In genomic region chr2:17558053-17558452, GRCh38 we compare ENCODE assay signal across 15 cellular contexts. TPM values are rescaled to one million over a fixed set of nuclear protein-coding genes. Genes with fewer than 3 reads are reported as not detected.
A peak's percentile ranks its signal among the peaks of the same experiment; 100 is the strongest.
DNase-seq lines count a peak whose midpoint lies in the region; ATAC-seq and TF ChIP-seq lines count a peak whose summit lies in the region.
"Had no signal": no experiment of that assay in that cellular context is flagged by ENCODE, and none has a peak within 500 bp of the region (broad histone marks: within the 10 kb centered on the region; RNA-seq: fewer than 3 reads in every experiment).

No MANE protein-coding gene starts in this region.

- peaks cover 64 to 66% of the 10 kb centered on the region in 2 experiments for H3K4me1 Mint-ChIP-seq in H9
- H3K4me1 Mint-ChIP-seq in WTC11, result peaks cover 91% of the 10 kb centered on the region
- peaks cover 7% of the 10 kb centered on the region for H3K4me1 Mint-ChIP-seq in neural progenitor cell
- H3K4me1 Mint-ChIP-seq: CD4-positive, CD25-positive, alpha-beta regulatory T cell had no signal

- H3K27me3 Mint-ChIP-seq in H9 (ENCODE audit: low read depth) (no peaks in the 10 kb centered on the region), WTC11 (ENCODE audit: low read depth) (no peaks in the 10 kb centered on the region), neural progenitor cell (ENCODE audit: insufficient read depth, low read depth) (peaks cover 4% of the 10 kb centered on the region)

- no peak overlapping the region for H3K23ac ChIP-seq in H9 (ENCODE audit: insufficient read length, low read depth, low read length)

- H3K9me3 Mint-ChIP-seq in H9 (no peaks in the 10 kb centered on the region), WTC11 (peaks cover 6% of the 10 kb centered on the region; the same call in 1 of the 2 replicates), neural progenitor cell (peaks cover 2% of the 10 kb centered on the region)
- H3K9me3 Mint-ChIP-seq: CD4-positive, CD25-positive, alpha-beta regulatory T cell had no signal

- H3K23me2 ChIP-seq in H9 (ENCODE audit: insufficient read length, low read depth, low read length, poor library complexity, severe bottlenecking), result no peaks in the 10 kb centered on the region

- no peak overlapping the region for H3K56ac ChIP-seq in H9 (ENCODE audit: insufficient read length, low read depth, low read length)

- H3K18ac ChIP-seq in H9 (ENCODE audit: insufficient read length, low read depth, low read length), result no peak overlapping the region

- CTCF ChIA-PET in WTC11 (lab: Charles Lee), result interaction anchor here (1.0 to 1.5 kb wide), 2 partner anchors 14 to 18 kb away, joined by 3 to 4 read pairs; partner anchors contain the start of gene VSNL1

- H4K91ac ChIP-seq in H9 (ENCODE audit: insufficient read length, low read depth, low read length), result no peak overlapping the region

- peaks cover 35% of the 10 kb centered on the region for H3F3A ChIP-seq in neural progenitor cell (ENCODE audit: low read depth)

- no peaks in the 10 kb centered on the region for H3K27me3 ChIP-seq in H9 (ENCODE audit: insufficient read depth, low read length)
- no peaks in the 10 kb centered on the region for H3K27me3 ChIP-seq in neural progenitor cell
- H3K27me3 ChIP-seq in right cardiac atrium (ENCODE audit: control insufficient read depth, insufficient read depth), result no peaks in the 10 kb centered on the region

- no peak overlapping the region for H4K5ac ChIP-seq in H9 (ENCODE audit: insufficient read length, low read depth, low read length)

- no peak overlapping the region for H2BK20ac ChIP-seq in H9 (ENCODE audit: low read depth, low read length, poor library complexity, severe bottlenecking)

- H4K8ac ChIP-seq in H9 (replicated peaks; ENCODE audit: insufficient read length, low read depth, low read length), result no peak overlapping the region

- peaks cover 19% of the 10 kb centered on the region for H3K4me1 ChIP-seq in H9 (ENCODE audit: insufficient read depth, low read length)
- peaks cover 85% of the 10 kb centered on the region for H3K4me1 ChIP-seq in neural progenitor cell
- H3K4me1 ChIP-seq in right cardiac atrium (ENCODE audit: control insufficient read depth, insufficient read depth, low read length), result no peaks in the 10 kb centered on the region

- ATAC-seq in WTC11 (no peak), right cardiac atrium (no peak), HG03457 (IDR thresholded peaks at IDR 0.05; ENCODE audit: unreplicated experiment) (no peak)
- ATAC-seq: GM12878 had no signal

- H3K4me2 ChIP-seq in H9 (ENCODE audit: insufficient read depth, insufficient read length, low read length), result peak overlapping the region; percentile 10
- peak overlapping the region; percentile 80 for H3K4me2 ChIP-seq in neural progenitor cell

- H3K4me3 ChIP-seq in fibroblast of the aortic adventitia (ENCODE audit: low read depth, low read length) (no peak overlapping the region), neural progenitor cell (peak overlapping the region; percentile 36), right cardiac atrium (ENCODE audit: low read length) (no peak overlapping the region)
- H3K4me3 ChIP-seq: GM12878, HAP-1 had no signal

- TF ChIP-seq CTCF in H9 (conservative IDR thresholded peaks at IDR 0.05) (no peak), WTC11 (IDR thresholded peaks at IDR 0.05) (no peak), fibroblast of the aortic adventitia (IDR thresholded peaks at IDR 0.05; ENCODE audit: insufficient read depth, low read length) (no peak), neural progenitor cell (IDR thresholded peaks at IDR 0.05) (no peak)

- no peak overlapping the region for H3K9ac ChIP-seq in H9 (ENCODE audit: extremely low read depth, insufficient read length, low read length)
- no peak overlapping the region for H3K9ac ChIP-seq in neural progenitor cell

- H3K36me3 ChIP-seq in neural progenitor cell, result no peaks in the 10 kb centered on the region
- H3K36me3 ChIP-seq: HAP-1 had no signal

- H3K79me2 ChIP-seq in H9 (ENCODE audit: insufficient read depth, low read length) (peaks cover 24% of the 10 kb centered on the region; the same call in 1 of the 2 replicates), neural progenitor cell (ENCODE audit: low read depth) (peaks cover 95% of the 10 kb centered on the region)

- H2AK5ac ChIP-seq in H9 (ENCODE audit: insufficient read length, low read length), result no peak overlapping the region

- H3K27ac Mint-ChIP-seq in H9 (peak overlapping the region; percentile 9 to 95 (median 94)), WTC11 (peak overlapping the region; percentile 94), neural progenitor cell (no peak overlapping the region)
- H3K27ac Mint-ChIP-seq: CD4-positive, CD25-positive, alpha-beta regulatory T cell had no signal

- no peak overlapping the region for H2BK120ac ChIP-seq in H9 (ENCODE audit: low read depth, low read length, poor library complexity, severe bottlenecking)

- H3K9me3 ChIP-seq in H9 (ENCODE audit: control insufficient read depth, low read depth, low read length) (no peaks in the 10 kb centered on the region), neural progenitor cell (ENCODE audit: low read depth) (no peaks in the 10 kb centered on the region), right cardiac atrium (ENCODE audit: control insufficient read depth, low read length) (no peaks in the 10 kb centered on the region)
- H3K9me3 ChIP-seq: HAP-1 had no signal

- H3K4ac ChIP-seq in H9 (ENCODE audit: low read depth, low read length), result no peak overlapping the region

- no peak overlapping the region for H2BK15ac ChIP-seq in H9 (ENCODE audit: low read depth, low read length)

- 0 out of 7 replicates have a peak, but pooled peaks cover 0 to 3% (median 0%) of the 10 kb centered on the region in 3 experiments for H3K36me3 Mint-ChIP-seq in H9 (ENCODE audit: insufficient read depth in 1 of 3, low read depth in 3 of 3)
- peaks cover 6% of the 10 kb centered on the region; the same call in 1 of the 2 replicates for H3K36me3 Mint-ChIP-seq in WTC11
- H3K36me3 Mint-ChIP-seq in neural progenitor cell, result no peaks in the 10 kb centered on the region
- H3K36me3 Mint-ChIP-seq: CD4-positive, CD25-positive, alpha-beta regulatory T cell had no signal

- no peak overlapping the region for H2BK5ac ChIP-seq in H9 (ENCODE audit: insufficient read length, low read length)

- H3K14ac ChIP-seq in H9 (ENCODE audit: insufficient read depth, low read length), result no peak overlapping the region

- no peaks in the 10 kb centered on the region for H3K79me1 ChIP-seq in H9 (ENCODE audit: insufficient read depth, low read depth, low read length, poor library complexity, severe bottlenecking)

- intact Hi-C loops in right cardiac atrium (cut with DNase I), result no loop called here
- intact Hi-C loops in posterior cingulate gyrus (cut with DNase I), result no loop called here

- DNase-seq in H9, result no peak
- DNase-seq in WTC11 (ENCODE audit: low spot score), result no peak
- peak; percentile 44 for DNase-seq in fibroblast of the aortic adventitia (ENCODE audit: low read depth)
- no peak for DNase-seq in neural progenitor cell (ENCODE audit: low spot score)
- DNase-seq in right cardiac atrium, result no peak
- DNase-seq in posterior cingulate gyrus, result no peak
- DNase-seq: AML-193; CD4-positive, CD25-positive, alpha-beta regulatory T cell; NCI-H146; RPMI8226 had no signal

- H3K27ac ChIP-seq in H9 (ENCODE audit: insufficient read length, low read depth, low read length), result peak overlapping the region; percentile 41
- peak overlapping the region; percentile 92 for H3K27ac ChIP-seq in neural progenitor cell
- no peak overlapping the region for H3K27ac ChIP-seq in right cardiac atrium (ENCODE audit: low read length)

- POLR2A ChIA-PET in WTC11 (lab: Charles Lee), result no interaction called here

- H3T11ph ChIP-seq in H9 (ENCODE audit: low read length), result no peak overlapping the region

- no peak overlapping the region for H2AFZ ChIP-seq in H9 (ENCODE audit: low read length)
- H2AFZ ChIP-seq in neural progenitor cell (replicated peaks), result no peak overlapping the region

- no peaks in the 10 kb centered on the region for H4K20me1 ChIP-seq in H9 (ENCODE audit: control insufficient read depth, insufficient read depth, insufficient read length)
- H4K20me1 ChIP-seq in neural progenitor cell (ENCODE audit: low read depth), result no peaks in the 10 kb centered on the region

- peak overlapping the region; percentile 0 to 52; a peak in 4 of 5 replicates for H3K4me3 Mint-ChIP-seq in H9
- peak overlapping the region; percentile 16 for H3K4me3 Mint-ChIP-seq in WTC11
- H3K4me3 Mint-ChIP-seq in neural progenitor cell, result no peak overlapping the region
- H3K4me3 Mint-ChIP-seq: CD4-positive, CD25-positive, alpha-beta regulatory T cell had no signal

- H2BK12ac ChIP-seq in H9 (ENCODE audit: insufficient read length, low read depth, low read length), result no peak overlapping the region

TF ChIP-seq in WTC11, 78 proteins besides CTCF, POLR2A, EP300 and RAD21 (continues in another document):
- TF ChIP-seq ZNF281 (CRISPR knock-in tag; IDR thresholded peaks at IDR 0.05), result no peak

RNA-seq across cellular contexts. Expression of gene VSNL1, which starts 17.6 kb away (rescaled TPM):
- 9.2 and 9.9 TPM in 2 replicates for total RNA-seq in H9 (2021)
- total RNA-seq in WTC11 (2021), result 78.4 to 83.6 TPM (median 82.4 TPM) in 3 replicates
- 0.90 and 3.7 TPM in 2 replicates for total RNA-seq in fibroblast of the aortic adventitia (ENCODE audit: low replicate concordance)
- total RNA-seq in neural progenitor cell (ENCODE audit: low replicate concordance), result 54.5 and 94.4 TPM in 2 replicates
- 10 to 100 TPM; 26.5 to 39.3 (median 36.0) TPM for total RNA-seq in right cardiac atrium
- polyA plus RNA-seq in right cardiac atrium, result 36.8 TPM
- total RNA-seq: CD4-positive, CD25-positive, alpha-beta regulatory T cell; G401; OCI-LY7 had no signal
- polyA plus RNA-seq: CD4-positive, CD25-positive, alpha-beta regulatory T cell had no signal

RNA-seq across cellular contexts. Expression of gene RAD51AP2, which starts 39.8 kb away (rescaled TPM):
- total RNA-seq in H9 (2021) (0.07 TPM in 1 of 2 replicates, not detected in the other), WTC11 (2021) (0.26 to 0.37 TPM (median 0.30 TPM) in 3 replicates), fibroblast of the aortic adventitia (ENCODE audit: low replicate concordance) (0.09 TPM in 1 of 2 replicates, not detected in the other), neural progenitor cell (ENCODE audit: low replicate concordance) (0.31 and 1.2 TPM in 2 replicates), right cardiac atrium (under 1 TPM; 0.25 to 0.51 (median 0.37) TPM)
- 0.14 TPM for polyA plus RNA-seq in right cardiac atrium
- total RNA-seq: CD4-positive, CD25-positive, alpha-beta regulatory T cell; G401 had no signal
- polyA plus RNA-seq: CD4-positive, CD25-positive, alpha-beta regulatory T cell had no signal
